8 cellular contexts compared by ENCODE assay signal in the genomic region with DNA sequence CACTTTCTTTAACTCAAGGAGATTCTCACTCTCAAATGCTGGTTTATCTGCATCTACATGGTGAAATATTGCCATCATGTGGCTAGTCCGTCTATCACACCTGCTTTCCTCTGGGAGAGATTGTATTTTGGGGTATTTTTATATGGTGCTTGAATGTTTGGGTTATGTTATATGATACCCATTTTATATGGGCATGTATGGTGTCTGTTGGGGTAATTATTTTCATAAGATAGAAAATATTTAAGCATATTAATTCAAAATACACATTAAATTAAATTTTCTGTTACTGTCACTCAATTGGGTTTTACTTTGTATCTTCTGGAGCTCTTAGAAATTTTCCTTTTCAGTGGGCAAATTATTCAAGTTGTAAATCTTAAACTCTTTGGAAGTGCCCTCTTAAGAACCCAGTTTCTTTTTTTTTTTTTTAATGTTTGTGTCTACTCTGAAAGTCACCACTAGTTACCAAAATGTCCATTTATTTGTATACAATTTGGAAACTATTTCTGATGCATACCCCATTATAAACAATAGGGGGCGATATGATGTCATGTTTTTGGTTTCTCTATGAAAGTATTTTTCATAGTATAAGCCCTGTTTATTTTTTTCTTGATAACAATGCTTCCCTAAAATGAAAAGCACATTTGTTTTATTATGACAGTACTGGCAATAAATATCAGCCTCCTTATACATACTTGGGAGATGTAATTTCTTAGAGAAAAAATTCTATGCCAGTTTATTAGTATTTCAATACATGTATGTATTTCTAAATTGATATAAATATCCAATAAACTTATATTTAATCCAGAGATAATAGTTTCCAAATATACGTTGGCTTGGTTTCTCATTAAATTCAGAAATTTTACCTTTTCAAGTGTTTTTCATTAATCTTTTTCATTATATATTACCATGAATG. TPM values are rescaled to one million over a fixed set of nuclear protein-coding genes. Genes with fewer than 3 reads are reported as not detected.
DNase-seq lines count a peak whose midpoint lies in the region; ATAC-seq and TF ChIP-seq lines count a peak whose summit lies in the region.

No MANE protein-coding gene starts in this region.

- H3K4me3 ChIP-seq in heart left ventricle = no peak overlapping the region
- no peak overlapping the region for H3K4me3 ChIP-seq in Jurkat, Clone E6-1 (ENCODE audit: low read length)
- H3K4me3 ChIP-seq in psoas muscle = no peak overlapping the region

- TF ChIP-seq POLR2A in heart left ventricle (IDR thresholded peaks at IDR 0.05) (no peak), erythroblast (IDR thresholded peaks at IDR 0.05; ENCODE audit: low read length) (no peak)

- no peak for DNase-seq in heart left ventricle
- DNase-seq in Right ventricle myocardium superior = no peak
- DNase-seq in Jurkat, Clone E6-1 (ENCODE audit: low read depth, low spot score) = peak; percentile 43
- peak; percentile 67 for DNase-seq in RKO (ENCODE audit: low spot score)
- peak; percentile 42 to 58 for DNase-seq in erythroblast (lab: John Stamatoyannopoulos, UW)
- no peak for DNase-seq in psoas muscle
- DNase-seq in stimulated activated CD4-positive, alpha-beta T cell treated with anti-CD3 and anti-CD28 coated beads, Interleukin-12 subunit alpha, Interleukin-12 subunit beta, amount 100 ng/mL, for 4 hours = no peak

- H3K27ac ChIP-seq in heart left ventricle (no peak overlapping the region), psoas muscle (no peak overlapping the region)

- peak; percentile 25 to 57 (median 42) for TF ChIP-seq CTCF in heart left ventricle (IDR thresholded peaks at IDR 0.05)
- peak; percentile 40 for TF ChIP-seq CTCF in psoas muscle (IDR thresholded peaks at IDR 0.05)

- no peak for ATAC-seq in heart left ventricle
- no peak for ATAC-seq in Right ventricle myocardium superior (ENCODE audit: poor library complexity)
- peak; percentile 78 for ATAC-seq in GM21786 (IDR thresholded peaks at IDR 0.05; ENCODE audit: unreplicated experiment)
- ATAC-seq in psoas muscle = no peak

- H3K36me3 ChIP-seq in heart left ventricle = no peaks in the 10 kb centered on the region
- no peaks in the 10 kb centered on the region for H3K36me3 ChIP-seq in psoas muscle (ENCODE audit: insufficient read depth in 1 of 2, low read depth in 1 of 2)

- no peaks in the 10 kb centered on the region for H3K27me3 ChIP-seq in heart left ventricle
- no peaks in the 10 kb centered on the region for H3K27me3 ChIP-seq in psoas muscle (ENCODE audit: insufficient read depth in 3 of 3, low read length in 2 of 3)

- H3K4me1 ChIP-seq in heart left ventricle = no peaks in the 10 kb centered on the region
- H3K4me1 ChIP-seq in psoas muscle = no peaks in the 10 kb centered on the region

- WGBS in heart left ventricle, 4 donors = 22 to 27% (median 24%) methylated on average over 3 of the region's 3 CpGs
- WGBS in psoas muscle, 3 donors = 24 to 33% (median 27%) methylated on average over 3 of the region's 3 CpGs

- intact Hi-C loops in heart left ventricle (cut with DNase I) = loop anchor here in 3 of 10 donors (10.0 kb wide), 3 partner anchors 46 to 1434 kb away; no protein-coding TSS in a partner anchor
- intact Hi-C loops in Right ventricle myocardium superior (cut with DNase I) = no loop called here
- intact Hi-C loops in psoas muscle (cut with DNase I) = no loop called here

- H3K9me3 ChIP-seq in heart left ventricle (no peaks in the 10 kb centered on the region), psoas muscle (no peaks in the 10 kb centered on the region)

RNA-seq across cellular contexts. Expression of gene PLSCR5, which starts 36.1 kb away (rescaled TPM):
- total RNA-seq in heart left ventricle = not detected
- polyA plus RNA-seq in heart left ventricle = not detected
- total RNA-seq in Right ventricle myocardium superior = not detected
- not detected for polyA plus RNA-seq in Jurkat, Clone E6-1 (2012; ENCODE audit: insufficient read depth, insufficient read length)
- total RNA-seq in psoas muscle = not detected
- not detected for polyA plus RNA-seq in psoas muscle

Comparison
In these comparisons a context has a peak if more than half of its experiments do, and no peak if none do; other contexts are left out.
1. DNase-seq: peak in Jurkat, Clone E6-1 (single experiment), RKO (single experiment) and erythroblast (2 of 2); none in heart left ventricle (0 of 5), Right ventricle myocardium superior (single experiment), psoas muscle (0 of 2) and stimulated activated CD4-positive, alpha-beta T cell treated with anti-CD3 and anti-CD28 coated beads, Interleukin-12 subunit alpha, Interleukin-12 subunit beta, amount 100 ng/mL, for 4 hours (single experiment).